In genomic region chr20:40990542-40991120, GRCh38 we compare ENCODE assay signal across 8 cellular contexts. TPM values are rescaled to one million over a fixed set of nuclear protein-coding genes. Genes with fewer than 3 reads are reported as not detected.
DNase-seq lines count a peak whose midpoint lies in the region; ATAC-seq and TF ChIP-seq lines count a peak whose summit lies in the region.

No MANE protein-coding gene starts in this region.

- H3K4me3 ChIP-seq in OCI-LY1 (ENCODE audit: low read depth, low read length, poor library complexity, severe bottlenecking): peak overlapping the region; percentile 16

- H3K4me2 ChIP-seq in OCI-LY1 (ENCODE audit: low read length): peak overlapping the region; percentile 51

- DNase-seq in Caki2 (ENCODE audit: low read depth) (peak; percentile 69), HuH-7.5 (ENCODE audit: low spot score) (peak; percentile 85), epidermal melanocyte (ENCODE audit: insufficient read length, low spot score) (peak; percentile 90), myocyte (ENCODE audit: low read depth) (peak; percentile 91)
- DNase-seq in activated CD8-positive, alpha-beta memory T cell treated with anti-CD3 and anti-CD28 coated beads, Interleukin-2, amount 50 U/mL, for 24 hours (ENCODE audit: extremely low read depth): peak; percentile 37
- DNase-seq in stimulated activated CD8-positive, alpha-beta memory T cell treated with anti-CD3 and anti-CD28 coated beads, Interleukin-7, amount 100 ng/mL, for 48 hours (ENCODE audit: extremely low read depth in 1 of 2, low read depth in 1 of 2): peak; percentile 45 to 60

- no peaks in the 10 kb centered on the region for H3F3A ChIP-seq in OCI-LY1 (ENCODE audit: insufficient read depth, low read length)

- no peaks in the 10 kb centered on the region for H3K9me2 ChIP-seq in OCI-LY1 (ENCODE audit: low read depth, low read length)

- no peaks in the 10 kb centered on the region for H3K27me3 ChIP-seq in OCI-LY1 (ENCODE audit: insufficient read depth, low read length)

- no peaks in the 10 kb centered on the region for H4K20me1 ChIP-seq in OCI-LY1 (ENCODE audit: insufficient read depth, low read length)

- H3K36me3 ChIP-seq in OCI-LY1 (ENCODE audit: insufficient read depth, low read length): no peaks in the 10 kb centered on the region

- peak overlapping the region; percentile 96 for H3K27ac ChIP-seq in OCI-LY1 (ENCODE audit: low read depth, low read length, poor library complexity, severe bottlenecking)

- no peaks in the 10 kb centered on the region for H3K9me3 ChIP-seq in OCI-LY1 (ENCODE audit: low read length)

- H3K4me1 ChIP-seq in OCI-LY1 (ENCODE audit: insufficient read depth, low read length, severe bottlenecking): peaks cover 74% of the 10 kb centered on the region

- peak; percentile 64 for ATAC-seq in GM21447 (IDR thresholded peaks at IDR 0.05; ENCODE audit: unreplicated experiment)

- in situ Hi-C loops in Caki2 (cut with HindIII; ENCODE audit: low pct_unique_long_range_greater_than_20kb, low sequenced_read_pairs): no loop called here

- no peak overlapping the region for H2AFZ ChIP-seq in OCI-LY1 (ENCODE audit: low read length)

- peak overlapping the region; percentile 69 for H3K9ac ChIP-seq in OCI-LY1 (ENCODE audit: low read length)

- TF ChIP-seq CTCF in OCI-LY1 (IDR thresholded peaks at IDR 0.05; ENCODE audit: low read length): peak; percentile 88

- no peaks in the 10 kb centered on the region for H3K79me2 ChIP-seq in OCI-LY1 (ENCODE audit: insufficient read depth, low read length)

RNA-seq across cellular contexts. Expression of gene TOP1, which starts 38.0 kb away (rescaled TPM):
- total RNA-seq in Caki2 (2014; rRNA removed; shearing (Covaris generic); ENCODE audit: low replicate concordance): 10.3 and 18.4 TPM in 2 replicates
- total RNA-seq in myocyte: 18.8 and 23.3 TPM in 2 replicates
- 21.5 TPM for polyA plus RNA-seq in myocyte (2012)

Comparison
In these comparisons a context has a peak if more than half of its experiments do, and no peak if none do; other contexts are left out.
1. Peak in every context shown above with its lines: DNase-seq, ATAC-seq, H3K4me3 ChIP-seq and H3K27ac ChIP-seq.
2. DNase-seq: peak in every context shown above with its lines; median percentile 91 in myocyte; 90 in epidermal melanocyte; 85 in HuH-7.5; 69 in Caki2; 52 in stimulated activated CD8-positive, alpha-beta memory T cell treated with anti-CD3 and anti-CD28 coated beads, Interleukin-7, amount 100 ng/mL, for 48 hours; 37 in activated CD8-positive, alpha-beta memory T cell treated with anti-CD3 and anti-CD28 coated beads, Interleukin-2, amount 50 U/mL, for 24 hours.